9 cellular contexts compared by ENCODE assay signal in the genomic region with DNA sequence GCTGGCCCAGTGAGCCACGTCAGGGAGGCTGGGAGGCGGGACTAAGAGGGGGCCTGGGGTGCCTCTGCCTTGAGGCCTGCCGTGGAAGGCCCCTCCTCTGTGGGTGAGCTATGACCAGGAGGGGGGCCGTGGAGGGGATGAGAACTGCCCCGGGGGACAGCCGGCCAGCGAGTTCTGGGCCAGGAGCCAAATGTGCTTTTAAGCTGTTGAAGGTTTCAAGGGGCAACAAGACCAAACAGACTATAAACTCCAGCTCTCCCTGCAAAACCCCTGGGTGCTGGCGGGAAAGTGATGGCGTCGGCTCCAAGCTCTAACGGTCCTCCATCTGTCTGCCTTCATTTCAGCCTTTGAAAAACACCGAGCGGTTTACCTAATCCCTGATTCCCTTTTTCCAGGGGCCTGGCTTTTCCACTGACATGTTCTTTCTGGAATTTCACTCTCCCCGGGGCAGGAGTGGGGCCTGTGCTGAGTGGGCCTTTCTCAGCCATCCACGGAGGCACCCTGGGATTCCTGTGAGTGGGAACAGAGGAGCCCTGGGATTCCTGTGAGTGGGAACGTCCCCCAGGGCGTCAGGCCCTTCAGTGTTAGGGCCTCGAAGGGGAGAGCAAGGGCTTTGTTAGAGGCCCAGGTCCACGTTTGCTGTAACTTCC.
DNase-seq lines count a peak whose midpoint lies in the region; ATAC-seq and TF ChIP-seq lines count a peak whose summit lies in the region.
"Had no signal": no experiment of that assay in that cellular context is flagged by ENCODE, and none has a peak within 500 bp of the region (broad histone marks: within the 10 kb centered on the region; RNA-seq: fewer than 3 reads in every experiment).

No MANE protein-coding gene starts in this region.

- intact Hi-C loops in transverse colon (cut with DNase I; ENCODE audit: low total_unique reads), result no loop called here

- no peaks in the 10 kb centered on the region for H3K27me3 ChIP-seq in transverse colon

- no peak for TF ChIP-seq POLR2A in transverse colon (IDR thresholded peaks at IDR 0.05)

- DNase-seq in M059J (ENCODE audit: low read depth) (peak; percentile 90), astrocyte of the cerebellum (ENCODE audit: low read depth) (peak; percentile 76), left lobe of liver (ENCODE audit: low spot score) (no peak), transverse colon (peak; percentile 73), inferior parietal cortex (ENCODE audit: extremely low spot score) (no peak), activated T-cell treated with anti-CD3 and anti-CD28 coated beads for 4 hours (no peak)
- no peak for DNase-seq in effector memory CD8-positive, alpha-beta T cell
- DNase-seq: NCI-H2029 had no signal

- peaks cover 8 to 9% of the 10 kb centered on the region in 2 donors for H3K27me3 Mint-ChIP-seq in effector memory CD8-positive, alpha-beta T cell

- no peak overlapping the region for H3K4me3 ChIP-seq in astrocyte of the cerebellum (ENCODE audit: low read depth, low read length)
- no peak overlapping the region for H3K4me3 ChIP-seq in transverse colon

- H3K4me1 Mint-ChIP-seq in effector memory CD8-positive, alpha-beta T cell (ENCODE audit: low read depth in 2 of 2), result peaks cover 0 to 5% of the 10 kb centered on the region in 2 donors

- H3K9me3 ChIP-seq in transverse colon, result no peaks in the 10 kb centered on the region

- TF ChIP-seq EP300 in transverse colon (IDR thresholded peaks at IDR 0.05; ENCODE audit: low read depth), result no peak

- in situ Hi-C loops in astrocyte of the cerebellum (cut with HindIII; ENCODE audit: low sequenced_read_pairs), result loop anchor here (10.0 kb wide), 1 partner anchor 58 kb away; no protein-coding TSS in a partner anchor
- in situ Hi-C loops in transverse colon (cut with MboI; ENCODE audit: low pct_ligation_motif_present in 1 of 4, low pct_unique_long_range_greater_than_20kb in 1 of 4, low sequenced_read_pairs in 3 of 4), result no loop called here

- peak; percentile 35 for ATAC-seq in left lobe of liver
- ATAC-seq in effector memory CD8-positive, alpha-beta T cell (replicated peaks), result no peak
- ATAC-seq in HG03565 (IDR thresholded peaks at IDR 0.05; ENCODE audit: unreplicated experiment), result no peak

- TF ChIP-seq CTCF in astrocyte of the cerebellum (IDR thresholded peaks at IDR 0.05; ENCODE audit: low read depth, low read length, missing control alignments) (no peak), transverse colon (IDR thresholded peaks at IDR 0.05) (no peak)

- WGBS in transverse colon (ENCODE audit: low coverage in 1 of 2), 2 donors, result 34% methylated on average over 15 of the region's 19 CpGs; no CpG with 5 or more reads in 1 of the 2 donors

- H3K36me3 Mint-ChIP-seq in effector memory CD8-positive, alpha-beta T cell (ENCODE audit: insufficient read depth), result peaks cover 3% of the 10 kb centered on the region

- no peaks in the 10 kb centered on the region for H3K36me3 ChIP-seq in transverse colon

- no peak overlapping the region for H3K27ac Mint-ChIP-seq in effector memory CD8-positive, alpha-beta T cell

- H3K4me3 Mint-ChIP-seq in effector memory CD8-positive, alpha-beta T cell, result no peak overlapping the region

- peak overlapping the region; percentile 87 to 95 (median 89) for H3K27ac ChIP-seq in transverse colon

- peaks cover 43 to 68% (median 53%) of the 10 kb centered on the region in 4 donors for H3K4me1 ChIP-seq in transverse colon

- no peaks in the 10 kb centered on the region for H3K9me3 Mint-ChIP-seq in effector memory CD8-positive, alpha-beta T cell

Comparison
In these comparisons a context has a peak if more than half of its experiments do, and no peak if none do; other contexts are left out.
1. DNase-seq: peak in M059J (single experiment), astrocyte of the cerebellum (single experiment) and transverse colon (single experiment); none in left lobe of liver (single experiment), inferior parietal cortex (single experiment), activated T-cell treated with anti-CD3 and anti-CD28 coated beads for 4 hours (single experiment) and effector memory CD8-positive, alpha-beta T cell (0 of 3).